ENCODE assay signal across 1 cellular context in genomic region chr4:183449193-183449888, GRCh38.
TF ChIP-seq lines count a peak whose summit lies in the region.

No MANE protein-coding gene starts in this region.

TF ChIP-seq in SK-N-SH treated with all-trans-retinoic acid at 6 μM for 48 hours, 23 proteins besides CTCF, POLR2A, EP300 and RAD21 (continued from another document):
- no peak for TF ChIP-seq ZNF565 (CRISPR knock-in tag; conservative IDR thresholded peaks at IDR 0.05; ENCODE audit: low read depth)
- no peak for TF ChIP-seq TSHZ2 (CRISPR knock-in tag; IDR thresholded peaks at IDR 0.05)
- no peak for TF ChIP-seq ESRRG (CRISPR knock-in tag; IDR thresholded peaks at IDR 0.05)
- TF ChIP-seq PPARA (CRISPR knock-in tag; IDR thresholded peaks at IDR 0.05; ENCODE audit: borderline replicate concordance) = no peak
- TF ChIP-seq SNAI2 (CRISPR knock-in tag; IDR thresholded peaks at IDR 0.05) = no peak
- no peak for TF ChIP-seq ZFP30 (CRISPR knock-in tag; IDR thresholded peaks at IDR 0.05)
- no peak for TF ChIP-seq POU6F1 (CRISPR knock-in tag; IDR thresholded peaks at IDR 0.05; ENCODE audit: borderline replicate concordance, low read depth)
- no peak for TF ChIP-seq CSDC2 (CRISPR knock-in tag; IDR thresholded peaks at IDR 0.05)
- no peak for TF ChIP-seq ARNTL (CRISPR knock-in tag; IDR thresholded peaks at IDR 0.05; ENCODE audit: borderline replicate concordance, low read depth)
- TF ChIP-seq BACH2 (CRISPR knock-in tag; IDR thresholded peaks at IDR 0.05; ENCODE audit: borderline replicate concordance) = no peak
- no peak for TF ChIP-seq TCF4 (CRISPR knock-in tag; IDR thresholded peaks at IDR 0.05; ENCODE audit: borderline replicate concordance)
- TF ChIP-seq ZNF70 (CRISPR knock-in tag; IDR thresholded peaks at IDR 0.05) = no peak
